ENCODE assay signal across 16 cellular contexts in genomic region chr12:84891106-84891838, GRCh38. TPM values are rescaled to one million over a fixed set of nuclear protein-coding genes. Genes with fewer than 3 reads are reported as not detected.
"Had no signal": no experiment of that assay in that cellular context is flagged by ENCODE, and none has a peak within 500 bp of the region (broad histone marks: within the 10 kb centered on the region; RNA-seq: fewer than 3 reads in every experiment).

No MANE protein-coding gene starts in this region.

- DNase-seq: activated CD4-positive, alpha-beta memory T cell treated with anti-CD3 and anti-CD28 coated beads for 36 hours; activated CD4-positive, alpha-beta T cell treated with anti-CD3 and anti-CD28 coated beads for 36 hours; activated CD8-positive, alpha-beta memory T cell treated with anti-CD3 and anti-CD28 coated beads, Interleukin-2, amount 10 ng/mL, durations not matched to agents 7 days and 5 days; activated T-cell treated with anti-CD3 and anti-CD28 coated beads, Interleukin-2, amount 50 U/mL, for 1 hour; amygdala; endodermal cell; erythroblast; gastrocnemius medialis; heart right ventricle; left colon; midbrain; stimulated activated naive CD8-positive, alpha-beta T cell treated with anti-CD3 and anti-CD28 coated beads, Interleukin-15, Interleukin-2, amounts not matched to agents 100 U/mL and 50 U/mL, for 24 hours; T-helper 2 cell had no signal

- ATAC-seq: activated CD4-positive, alpha-beta T cell treated with anti-CD3 and anti-CD28 coated beads for 36 hours; activated CD8-positive, alpha-beta memory T cell treated with anti-CD3 and anti-CD28 coated beads, Interleukin-2, amount 10 ng/mL, durations not matched to agents 7 days and 5 days; gastrocnemius medialis; heart right ventricle; left colon; sciatic nerve; stimulated activated naive CD8-positive, alpha-beta T cell treated with anti-CD3 and anti-CD28 coated beads, Interleukin-15, Interleukin-2, amounts not matched to agents 100 U/mL and 50 U/mL, for 24 hours had no signal

- H3K9me3 ChIP-seq: gastrocnemius medialis, heart right ventricle had no signal

- H3K4me1 ChIP-seq: gastrocnemius medialis, heart right ventricle had no signal

- H3K4me3 ChIP-seq: gastrocnemius medialis, heart right ventricle, lung had no signal

- H3K36me3 ChIP-seq: gastrocnemius medialis, heart right ventricle had no signal

- H3K27ac ChIP-seq: gastrocnemius medialis, heart right ventricle had no signal

- H3K27me3 ChIP-seq: gastrocnemius medialis had no signal

RNA-seq across cellular contexts. Expression of gene SLC6A15, which starts 21.3 kb away (rescaled TPM):
- total RNA-seq: activated CD8-positive, alpha-beta memory T cell treated with anti-CD3 and anti-CD28 coated beads, Interleukin-2, amount 10 ng/mL, durations not matched to agents 7 days and 5 days; heart right ventricle; osteocyte had no signal
